Comparison of ENCODE assay signal across 13 cellular contexts in genomic region chr22:23675502-23676415, GRCh38. TPM values are rescaled to one million over a fixed set of nuclear protein-coding genes. Genes with fewer than 3 reads are reported as not detected.
DNase-seq lines count a peak whose midpoint lies in the region; ATAC-seq, FAIRE-seq and TF ChIP-seq lines count a peak whose summit lies in the region.
"Had no signal": no experiment of that assay in that cellular context is flagged by ENCODE, and none has a peak within 500 bp of the region (broad histone marks: within the 10 kb centered on the region; RNA-seq: fewer than 3 reads in every experiment).

No MANE protein-coding gene starts in this region.

- no TSS peak for BruUV-seq in Calu3 (replicated peaks; lab: Mats Ljungman, UMichigan)

- H3K4me1 ChIP-seq in psoas muscle = peaks cover 11% of the 10 kb centered on the region

- CTCF ChIA-PET in Calu3 (lab: Charles Lee) = interaction anchor here (0.5 to 1.1 kb wide), 2 partner anchors 32 to 43 kb away, joined by 3 to 4 read pairs; no protein-coding TSS in a partner anchor

- H3K27ac Mint-ChIP-seq in Calu3 (ENCODE audit: unreplicated experiment) (no peak overlapping the region), glutamatergic neuron (ENCODE audit: unreplicated experiment) (no peak overlapping the region)
- H3K27ac Mint-ChIP-seq: naive B cell had no signal

- H3K4me1 Mint-ChIP-seq in Calu3 (ENCODE audit: low read depth, unreplicated experiment) (peaks cover 39% of the 10 kb centered on the region), glutamatergic neuron (ENCODE audit: low read depth, unreplicated experiment) (peaks cover 8% of the 10 kb centered on the region)

- DNase-seq in Calu3 = peak; percentile 57
- DNase-seq in RCC 7860 (ENCODE audit: low spot score) = peak; percentile 55
- peak; percentile 5 for DNase-seq in glutamatergic neuron
- peak in 1 of 2 donors; percentile 85 for DNase-seq in psoas muscle
- DNase-seq in stimulated activated CD8-positive, alpha-beta memory T cell treated with anti-CD3 and anti-CD28 coated beads, Interleukin-4, amount 100 ng/mL, for 48 hours = no peak
- no peak for DNase-seq in stimulated activated CD4-positive, alpha-beta T cell treated with anti-CD3 and anti-CD28 coated beads, Interleukin-4, amount 100 ng/mL, for 1 hour
- DNase-seq: activated CD4-positive, alpha-beta T cell treated with anti-CD3 and anti-CD28 coated beads for 4 hours; effector memory CD4-positive, alpha-beta T cell; naive B cell; NCI-H2107 had no signal

- H3K9me3 Mint-ChIP-seq in Calu3 (ENCODE audit: low read depth, unreplicated experiment) (no peaks in the 10 kb centered on the region), glutamatergic neuron (ENCODE audit: unreplicated experiment) (peaks cover 8% of the 10 kb centered on the region)
- H3K9me3 Mint-ChIP-seq: naive B cell had no signal

- H3K4me3 Mint-ChIP-seq in Calu3 (ENCODE audit: low read depth, unreplicated experiment) (no peak overlapping the region), glutamatergic neuron (ENCODE audit: unreplicated experiment) (no peak overlapping the region)
- H3K4me3 Mint-ChIP-seq: naive B cell had no signal

- no peaks in the 10 kb centered on the region for H3K36me3 ChIP-seq in psoas muscle (ENCODE audit: insufficient read depth in 1 of 2, low read depth in 1 of 2)

- H3K27me3 Mint-ChIP-seq in Calu3 (ENCODE audit: unreplicated experiment) = no peaks in the 10 kb centered on the region
- H3K27me3 Mint-ChIP-seq in glutamatergic neuron (ENCODE audit: unreplicated experiment) = peaks cover 12% of the 10 kb centered on the region
- H3K27me3 Mint-ChIP-seq: naive B cell had no signal

- no peaks in the 10 kb centered on the region for H3K27me3 ChIP-seq in psoas muscle (ENCODE audit: insufficient read depth in 3 of 3, low read length in 2 of 3)

- ATAC-seq in psoas muscle (peak in 3 of 4 donors; percentile 21 to 64 (median 59)), GM21723 (IDR thresholded peaks at IDR 0.05; ENCODE audit: unreplicated experiment) (no peak), HG03135 (IDR thresholded peaks at IDR 0.05; ENCODE audit: unreplicated experiment) (no peak)

- H3K4me3 ChIP-seq in psoas muscle = no peak overlapping the region

- 64 to 67% (median 65%) methylated on average over 17 of the region's 17 CpGs for WGBS in psoas muscle, 3 donors

- H3K9me3 ChIP-seq in psoas muscle = no peaks in the 10 kb centered on the region

- H3K36me3 Mint-ChIP-seq in Calu3 (ENCODE audit: insufficient read depth, unreplicated experiment) = peaks cover 12% of the 10 kb centered on the region
- no peaks in the 10 kb centered on the region for H3K36me3 Mint-ChIP-seq in glutamatergic neuron (ENCODE audit: unreplicated experiment)

- no peak overlapping the region for H3K27ac ChIP-seq in psoas muscle
- H3K27ac ChIP-seq: KMS-11 had no signal

- TF ChIP-seq CTCF in Calu3 (IDR thresholded peaks at IDR 0.05; ENCODE audit: unreplicated experiment) (no peak), glutamatergic neuron (IDR thresholded peaks at IDR 0.05; ENCODE audit: partially characterized antibody, unreplicated experiment) (no peak), psoas muscle (IDR thresholded peaks at IDR 0.05) (no peak)

- peak; percentile 80 for FAIRE-seq in RCC 7860 (lab: Jason Lieb, UNC)

- intact Hi-C loops in Calu3 (cut with micrococcal nuclease; ENCODE audit: unreplicated experiment) = loop anchor here (1.0 kb wide), 1 partner anchor 27 kb away; no protein-coding TSS in a partner anchor
- intact Hi-C loops in psoas muscle (cut with DNase I) = loop anchor here in 1 of 2 donors (5.0 kb wide), 1 partner anchor 72 kb away; no protein-coding TSS in a partner anchor

RNA-seq across cellular contexts. Expression of gene RGL4, which starts 15.1 kb away (rescaled TPM):
- total RNA-seq in Calu3 (2022) (not detected in 2 replicates), glutamatergic neuron (ENCODE audit: unreplicated experiment) (not detected), psoas muscle (under 1 TPM in 1 of 4 donors, not detected in 3; 0.40 TPM)
- polyA plus RNA-seq in psoas muscle = under 1 TPM; 0.04 to 0.26 (median 0.10) TPM

RNA-seq across cellular contexts. Expression of gene DRICH1, which starts 43.6 kb away (rescaled TPM):
- 1.1 and 1.9 TPM in 2 replicates for total RNA-seq in Calu3 (2022)
- total RNA-seq in glutamatergic neuron (ENCODE audit: unreplicated experiment) = not detected
- under 1 TPM in 1 of 4 donors, not detected in 3; 0.21 TPM for total RNA-seq in psoas muscle
- under 1 TPM in 2 of 3 donors, not detected in 1; 0.03 to 0.07 TPM for polyA plus RNA-seq in psoas muscle

Comparison
In these comparisons a context has a peak if more than half of its experiments do, and no peak if none do; other contexts are left out.
1. DNase-seq: peak in Calu3 (single experiment), RCC 7860 (single experiment) and glutamatergic neuron (single experiment); none in stimulated activated CD8-positive, alpha-beta memory T cell treated with anti-CD3 and anti-CD28 coated beads, Interleukin-4, amount 100 ng/mL, for 48 hours (single experiment) and stimulated activated CD4-positive, alpha-beta T cell treated with anti-CD3 and anti-CD28 coated beads, Interleukin-4, amount 100 ng/mL, for 1 hour (single experiment).
2. ATAC-seq: peak in psoas muscle (3 of 4); none in GM21723 (single experiment) and HG03135 (single experiment).